Comparison of ENCODE assay signal across 8 cellular contexts in the genomic region with DNA sequence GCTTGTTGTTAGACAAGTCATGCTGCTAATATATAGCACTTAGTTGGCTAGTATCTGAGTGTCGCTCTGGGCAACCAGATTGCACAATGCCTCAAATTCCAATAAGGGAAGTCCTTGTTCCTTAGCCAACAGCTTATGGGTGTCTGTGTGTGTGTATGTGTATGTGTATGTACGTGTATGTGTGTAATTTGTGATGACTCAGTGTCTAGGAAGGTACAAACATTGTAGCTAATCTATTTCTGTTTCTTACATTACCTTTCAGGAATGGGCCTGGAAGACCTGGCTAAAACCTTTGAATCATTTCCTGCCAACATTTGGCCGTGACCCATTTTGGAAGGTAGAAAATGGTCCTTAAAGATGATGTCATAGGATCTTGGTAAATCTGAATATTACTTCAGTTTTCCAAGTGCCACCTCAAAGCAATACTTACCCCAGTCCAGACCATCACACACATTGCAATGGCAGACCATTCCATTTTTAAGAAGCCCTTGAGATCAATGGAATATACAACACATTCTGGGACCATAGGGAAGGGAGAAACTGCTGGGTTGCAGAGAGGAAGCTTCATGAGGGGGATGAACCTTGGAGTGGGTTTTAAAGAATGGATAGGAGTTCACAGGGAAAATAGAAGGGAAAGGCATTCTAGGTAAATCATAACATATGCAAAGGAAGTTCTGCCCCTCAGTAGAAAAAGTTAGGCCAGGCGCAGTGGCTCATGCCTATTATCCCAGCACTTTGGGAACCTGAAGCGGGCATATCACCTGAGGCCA. TPM values are rescaled to one million over a fixed set of nuclear protein-coding genes. Genes with fewer than 3 reads are reported as not detected.
A peak's percentile ranks its signal among the peaks of the same experiment; 100 is the strongest.
DNase-seq lines count a peak whose midpoint lies in the region; ATAC-seq lines count a peak whose summit lies in the region.

No MANE protein-coding gene starts in this region.

- intact Hi-C loops in Right ventricle myocardium superior (cut with DNase I) (no loop called here), sciatic nerve (cut with DNase I) (no loop called here)

- DNase-seq in T1000 (lab: John Stamatoyannopoulos, UW), result peak; percentile 61
- peak; percentile 62 for DNase-seq in Right ventricle myocardium superior
- DNase-seq in sciatic nerve (ENCODE audit: low spot score), result no peak
- DNase-seq in NCI-H446 (lab: John Stamatoyannopoulos, UW), result no peak
- DNase-seq in stimulated activated CD4-positive, alpha-beta T cell treated with anti-CD3 and anti-CD28 coated beads, Interleukin-4, amount 100 ng/mL, for 1 hour, result no peak

- peak; percentile 39 for ATAC-seq in HG02610 (IDR thresholded peaks at IDR 0.05; ENCODE audit: unreplicated experiment)
- ATAC-seq in Right ventricle myocardium superior (ENCODE audit: poor library complexity), result peak; percentile 77
- peak; percentile 86 for ATAC-seq in sciatic nerve
- ATAC-seq in HG03342 (IDR thresholded peaks at IDR 0.05; ENCODE audit: unreplicated experiment), result no peak
- ATAC-seq in HG03469 (IDR thresholded peaks at IDR 0.05; ENCODE audit: unreplicated experiment), result no peak

RNA-seq across cellular contexts. Expression of gene NEDD9, which starts 25.1 kb away (rescaled TPM):
- total RNA-seq in Right ventricle myocardium superior (23.7 TPM), sciatic nerve (55.4 TPM)

Comparison
In these comparisons a context has a peak if more than half of its experiments do, and no peak if none do; other contexts are left out.
1. ATAC-seq: peak in HG02610 (single experiment), Right ventricle myocardium superior (single experiment) and sciatic nerve (single experiment); none in HG03342 (single experiment) and HG03469 (single experiment).
2. DNase-seq: peak in T1000 (single experiment) and Right ventricle myocardium superior (single experiment); none in sciatic nerve (single experiment), NCI-H446 (0 of 2) and stimulated activated CD4-positive, alpha-beta T cell treated with anti-CD3 and anti-CD28 coated beads, Interleukin-4, amount 100 ng/mL, for 1 hour (single experiment).